ENCODE assay signal across 1 cellular context in the genomic region with DNA sequence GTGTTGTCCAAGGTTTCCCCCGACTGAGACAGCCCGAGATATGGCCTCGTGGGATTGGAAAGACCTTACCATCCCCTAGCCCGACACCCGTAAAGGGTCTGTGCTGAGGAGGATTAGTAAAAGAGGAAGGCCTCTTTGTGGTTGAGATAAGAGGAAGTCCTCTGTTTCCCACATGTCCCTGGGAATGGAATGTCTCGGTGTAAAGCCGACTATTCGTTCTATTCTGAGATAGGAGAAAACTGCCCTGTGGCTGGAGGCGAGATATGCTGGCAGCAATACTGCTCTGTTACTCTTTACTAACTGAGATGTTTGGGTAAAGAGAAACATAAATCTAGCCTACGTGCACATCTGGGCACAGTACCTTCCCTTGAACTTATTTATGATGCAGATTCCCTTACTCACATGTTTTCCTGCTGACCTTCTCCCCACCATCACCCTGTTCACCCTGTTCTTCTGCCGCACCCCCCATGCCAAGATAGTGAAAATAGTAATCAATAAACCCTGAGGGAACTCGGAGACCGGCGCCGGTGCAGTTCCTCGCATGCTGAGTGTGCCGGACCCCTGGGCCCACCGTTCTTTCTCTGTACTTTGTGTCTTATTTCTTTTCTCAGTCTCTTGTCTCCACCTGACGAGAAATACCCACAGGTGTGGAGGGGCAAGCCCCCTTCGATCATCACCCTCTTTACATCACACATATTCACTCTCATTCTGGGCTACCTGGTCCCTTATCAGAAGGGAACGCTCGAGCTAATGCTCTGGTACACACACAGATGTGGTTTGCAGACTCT.
TF ChIP-seq lines count a peak whose summit lies in the region.

No MANE protein-coding gene starts in this region.

TF ChIP-seq in GM12878, 131 proteins besides CTCF, POLR2A, EP300 and RAD21:
- TF ChIP-seq SPI1 (IDR thresholded peaks at IDR 0.05; ENCODE audit: borderline replicate concordance, insufficient read depth, low read depth, low read length) = peak; percentile 48; the same call in 1 of the 2 replicates
